9 cellular contexts compared by ENCODE assay signal in genomic region chr15:38414351-38414750, GRCh38. TPM values are rescaled to one million over a fixed set of nuclear protein-coding genes. Genes with fewer than 3 reads are reported as not detected.
DNase-seq lines count a peak whose midpoint lies in the region; ATAC-seq, FAIRE-seq and TF ChIP-seq lines count a peak whose summit lies in the region.
"Had no signal": no experiment of that assay in that cellular context is flagged by ENCODE, and none has a peak within 500 bp of the region (broad histone marks: within the 10 kb centered on the region; RNA-seq: fewer than 3 reads in every experiment).

No MANE protein-coding gene starts in this region.

- FAIRE-seq in urothelium cell line (lab: Jason Lieb, UNC) = no peak

- H3K4me3 ChIP-seq in kidney epithelial cell (ENCODE audit: low read depth, low read length) = no peak overlapping the region

- no peaks in the 10 kb centered on the region for H3K36me3 Mint-ChIP-seq in activated naive CD8-positive, alpha-beta T cell treated with anti-CD3 and anti-CD28 coated beads, Interleukin-2, amount 50 U/mL, for 24 hours (ENCODE audit: low read depth)
- no peaks in the 10 kb centered on the region for H3K36me3 Mint-ChIP-seq in activated naive CD8-positive, alpha-beta T cell treated with anti-CD3 and anti-CD28 coated beads for 36 hours
- H3K36me3 Mint-ChIP-seq: activated naive CD8-positive, alpha-beta T cell treated with anti-CD3 and anti-CD28 coated beads, Interleukin-2, amount 10 ng/mL, durations not matched to agents 7 days and 5 days had no signal

- peak; percentile 43 for ATAC-seq in activated naive CD8-positive, alpha-beta T cell treated with anti-CD3 and anti-CD28 coated beads, Interleukin-2, amount 50 U/mL, for 24 hours

- H3K36me3 ChIP-seq in kidney epithelial cell (ENCODE audit: control insufficient read depth, insufficient read depth, low read length) = no peaks in the 10 kb centered on the region

- peaks cover 33% of the 10 kb centered on the region for H3K27me3 Mint-ChIP-seq in activated naive CD8-positive, alpha-beta T cell treated with anti-CD3 and anti-CD28 coated beads, Interleukin-2, amount 50 U/mL, for 24 hours
- H3K27me3 Mint-ChIP-seq in activated naive CD8-positive, alpha-beta T cell treated with anti-CD3 and anti-CD28 coated beads for 36 hours = peaks cover 42% of the 10 kb centered on the region

- no peaks in the 10 kb centered on the region for H3K4me1 Mint-ChIP-seq in activated naive CD8-positive, alpha-beta T cell treated with anti-CD3 and anti-CD28 coated beads, Interleukin-2, amount 50 U/mL, for 24 hours
- no peaks in the 10 kb centered on the region for H3K4me1 Mint-ChIP-seq in activated naive CD8-positive, alpha-beta T cell treated with anti-CD3 and anti-CD28 coated beads for 36 hours
- H3K4me1 Mint-ChIP-seq: activated naive CD8-positive, alpha-beta T cell treated with anti-CD3 and anti-CD28 coated beads, Interleukin-2, amount 10 ng/mL, durations not matched to agents 7 days and 5 days had no signal

- TF ChIP-seq CTCF in kidney epithelial cell (IDR thresholded peaks at IDR 0.05; ENCODE audit: insufficient read depth, low read length, poor library complexity, severe bottlenecking) = peak; percentile 80

- H3K27ac Mint-ChIP-seq in activated naive CD8-positive, alpha-beta T cell treated with anti-CD3 and anti-CD28 coated beads, Interleukin-2, amount 50 U/mL, for 24 hours = no peak overlapping the region
- H3K27ac Mint-ChIP-seq in activated naive CD8-positive, alpha-beta T cell treated with anti-CD3 and anti-CD28 coated beads for 36 hours = no peak overlapping the region
- H3K27ac Mint-ChIP-seq: activated naive CD8-positive, alpha-beta T cell treated with anti-CD3 and anti-CD28 coated beads, Interleukin-2, amount 10 ng/mL, durations not matched to agents 7 days and 5 days had no signal

- no peaks in the 10 kb centered on the region for H3K27me3 ChIP-seq in kidney epithelial cell (ENCODE audit: control insufficient read depth, insufficient read depth, low read length)

- peak; percentile 7 for DNase-seq in activated naive CD8-positive, alpha-beta T cell treated with anti-CD3 and anti-CD28 coated beads, Interleukin-2, amount 50 U/mL, for 24 hours
- DNase-seq in activated naive CD8-positive, alpha-beta T cell treated with anti-CD3 and anti-CD28 coated beads for 36 hours = no peak
- DNase-seq in NCI-H69 (lab: John Stamatoyannopoulos, UW) = peak; percentile 17
- peak; percentile 43 for DNase-seq in cerebellar cortex (ENCODE audit: low spot score)
- no peak for DNase-seq in kidney epithelial cell (ENCODE audit: low read depth)
- peak; percentile 64 for DNase-seq in urothelium cell line (ENCODE audit: low spot score)
- DNase-seq in central memory CD4-positive, alpha-beta T cell = no peak
- no peak for DNase-seq in activated naive CD4-positive, alpha-beta T cell (lab: John Stamatoyannopoulos, UW)
- DNase-seq: activated naive CD8-positive, alpha-beta T cell treated with anti-CD3 and anti-CD28 coated beads, Interleukin-2, amount 10 ng/mL, durations not matched to agents 7 days and 5 days had no signal

- no peak overlapping the region for H3K4me3 Mint-ChIP-seq in activated naive CD8-positive, alpha-beta T cell treated with anti-CD3 and anti-CD28 coated beads, Interleukin-2, amount 50 U/mL, for 24 hours
- no peak overlapping the region for H3K4me3 Mint-ChIP-seq in activated naive CD8-positive, alpha-beta T cell treated with anti-CD3 and anti-CD28 coated beads for 36 hours
- H3K4me3 Mint-ChIP-seq: activated naive CD8-positive, alpha-beta T cell treated with anti-CD3 and anti-CD28 coated beads, Interleukin-2, amount 10 ng/mL, durations not matched to agents 7 days and 5 days had no signal

- H3K9me3 Mint-ChIP-seq in activated naive CD8-positive, alpha-beta T cell treated with anti-CD3 and anti-CD28 coated beads, Interleukin-2, amount 50 U/mL, for 24 hours = no peaks in the 10 kb centered on the region
- H3K9me3 Mint-ChIP-seq in activated naive CD8-positive, alpha-beta T cell treated with anti-CD3 and anti-CD28 coated beads for 36 hours = no peaks in the 10 kb centered on the region
- H3K9me3 Mint-ChIP-seq: activated naive CD8-positive, alpha-beta T cell treated with anti-CD3 and anti-CD28 coated beads, Interleukin-2, amount 10 ng/mL, durations not matched to agents 7 days and 5 days had no signal

RNA-seq across cellular contexts. Expression of gene FAM98B, which starts 39.6 kb away (rescaled TPM):
- 10 to 100 TPM; 54.9 to 59.3 TPM for total RNA-seq in activated naive CD8-positive, alpha-beta T cell treated with anti-CD3 and anti-CD28 coated beads for 36 hours
- 9.1 and 9.7 TPM in 2 replicates for total RNA-seq in kidney epithelial cell

Comparison
In these comparisons a context has a peak if more than half of its experiments do, and no peak if none do; other contexts are left out.
1. DNase-seq: peak in activated naive CD8-positive, alpha-beta T cell treated with anti-CD3 and anti-CD28 coated beads, Interleukin-2, amount 50 U/mL, for 24 hours (single experiment), NCI-H69 (single experiment), cerebellar cortex (single experiment) and urothelium cell line (single experiment); none in activated naive CD8-positive, alpha-beta T cell treated with anti-CD3 and anti-CD28 coated beads for 36 hours (single experiment), kidney epithelial cell (single experiment), central memory CD4-positive, alpha-beta T cell (single experiment) and activated naive CD4-positive, alpha-beta T cell (0 of 4).